In the genomic region with DNA sequence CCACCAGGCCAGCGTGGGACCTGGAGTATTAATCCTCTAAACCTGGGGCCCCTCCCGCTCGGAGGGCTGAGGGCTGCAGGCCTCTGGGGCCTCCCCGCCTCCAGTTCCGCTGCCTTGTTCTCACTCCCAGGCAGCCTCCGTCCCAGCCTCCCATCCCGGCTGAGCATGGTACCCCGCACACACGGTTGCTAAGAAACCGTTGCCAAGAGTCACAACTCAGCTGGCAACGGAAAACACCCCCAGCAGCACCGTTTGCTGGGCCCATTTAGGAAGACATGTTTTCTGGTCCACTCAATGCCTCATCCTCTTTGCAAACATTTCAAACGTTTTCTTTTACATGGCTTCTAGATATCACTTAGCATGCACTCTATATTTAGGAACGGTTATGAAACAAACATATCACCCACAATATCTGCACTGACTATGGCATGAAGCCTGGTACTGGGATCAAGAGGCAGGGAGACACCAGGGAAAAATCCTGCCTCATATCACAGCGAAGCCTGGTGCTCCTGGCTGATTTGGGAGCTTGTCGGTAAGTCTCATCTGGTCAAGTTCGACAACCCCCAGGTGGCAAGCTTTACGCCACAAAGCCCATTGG, we compare ENCODE assay signal across 23 cellular contexts.
DNase-seq lines count a peak whose midpoint lies in the region; ATAC-seq and TF ChIP-seq lines count a peak whose summit lies in the region.
"Had no signal": no experiment of that assay in that cellular context is flagged by ENCODE, and none has a peak within 500 bp of the region (broad histone marks: within the 10 kb centered on the region; RNA-seq: fewer than 3 reads in every experiment).

No MANE protein-coding gene starts in this region.

- peaks cover 2% of the 10 kb centered on the region for H3K27me3 Mint-ChIP-seq in activated naive CD4-positive, alpha-beta T cell treated with anti-CD3 and anti-CD28 coated beads, Interleukin-2, amount 50 U/mL, for 24 hours
- no peaks in the 10 kb centered on the region for H3K27me3 Mint-ChIP-seq in MCF 10A (ENCODE audit: insufficient read depth, unreplicated experiment)

- H3K27ac Mint-ChIP-seq in activated naive CD4-positive, alpha-beta T cell treated with anti-CD3 and anti-CD28 coated beads, Interleukin-2, amount 50 U/mL, for 24 hours: peak overlapping the region; percentile 35
- H3K27ac Mint-ChIP-seq in MCF 10A (ENCODE audit: low read depth, unreplicated experiment): no peak overlapping the region
- H3K27ac Mint-ChIP-seq: activated naive CD8-positive, alpha-beta T cell; natural killer cell; T-helper 1 cell treated with Interleukin-12 subunit alpha and Interleukin-12 subunit beta and Interleukin-4 antibody, amounts not matched to agents 30 μg/mL and 1 μg/mL, for 36 hours had no signal

- no peaks in the 10 kb centered on the region for H3K4me1 Mint-ChIP-seq in activated naive CD4-positive, alpha-beta T cell treated with anti-CD3 and anti-CD28 coated beads, Interleukin-2, amount 50 U/mL, for 24 hours
- no peaks in the 10 kb centered on the region for H3K4me1 Mint-ChIP-seq in MCF 10A (ENCODE audit: insufficient read depth, unreplicated experiment)

- no peaks in the 10 kb centered on the region for H3K36me3 Mint-ChIP-seq in activated naive CD4-positive, alpha-beta T cell treated with anti-CD3 and anti-CD28 coated beads, Interleukin-2, amount 50 U/mL, for 24 hours
- peaks cover 6% of the 10 kb centered on the region for H3K36me3 Mint-ChIP-seq in MCF 10A (ENCODE audit: insufficient read depth, unreplicated experiment)
- H3K36me3 Mint-ChIP-seq: activated naive CD8-positive, alpha-beta T cell; natural killer cell had no signal

- BruUV-seq in MCF 10A (replicated peaks; lab: Mats Ljungman, UMichigan): no TSS peak

- ATAC-seq in HG02870 (IDR thresholded peaks at IDR 0.05; ENCODE audit: unreplicated experiment): no peak
- ATAC-seq in GM18868 (IDR thresholded peaks at IDR 0.05; ENCODE audit: unreplicated experiment): no peak
- ATAC-seq: left colon, natural killer cell had no signal

- no peaks in the 10 kb centered on the region for H3K9me3 Mint-ChIP-seq in activated naive CD4-positive, alpha-beta T cell treated with anti-CD3 and anti-CD28 coated beads, Interleukin-2, amount 50 U/mL, for 24 hours
- H3K9me3 Mint-ChIP-seq in MCF 10A (ENCODE audit: unreplicated experiment): peaks cover 7% of the 10 kb centered on the region
- H3K9me3 Mint-ChIP-seq: natural killer cell; T-helper 1 cell treated with Interleukin-12 subunit alpha and Interleukin-12 subunit beta and Interleukin-4 antibody, amounts not matched to agents 30 μg/mL and 1 μg/mL, for 36 hours had no signal

- TF ChIP-seq CTCF in MCF 10A (IDR thresholded peaks at IDR 0.05; ENCODE audit: unreplicated experiment): no peak

- intact Hi-C loops in MCF 10A (cut with micrococcal nuclease): no loop called here

- no peak overlapping the region for H3K4me3 Mint-ChIP-seq in activated naive CD4-positive, alpha-beta T cell treated with anti-CD3 and anti-CD28 coated beads, Interleukin-2, amount 50 U/mL, for 24 hours
- H3K4me3 Mint-ChIP-seq in MCF 10A (ENCODE audit: unreplicated experiment): no peak overlapping the region
- H3K4me3 Mint-ChIP-seq: activated naive CD8-positive, alpha-beta T cell; natural killer cell; T-helper 1 cell treated with Interleukin-12 subunit alpha and Interleukin-12 subunit beta and Interleukin-4 antibody, amounts not matched to agents 30 μg/mL and 1 μg/mL, for 36 hours had no signal

- peak overlapping the region; percentile 9 for H3K27ac ChIP-seq in caudate nucleus (ENCODE audit: low read depth, low read length)
- H3K27ac ChIP-seq: C4-2B, esophagus squamous epithelium, prostate gland, SJSA1, uterus had no signal

- CTCF ChIA-PET in MCF 10A (lab: Yijun Ruan, JAX): no interaction called here

- no peak for DNase-seq in activated naive CD4-positive, alpha-beta T cell treated with anti-CD3 and anti-CD28 coated beads, Interleukin-2, amount 50 U/mL, for 16 hours
- peak in 51 of 61 donors; percentile 11 to 92 (median 62) for DNase-seq in caudate nucleus (lab: John Stamatoyannopoulos, UW)
- peak; percentile 24 for DNase-seq in midbrain (lab: John Stamatoyannopoulos, UW)
- DNase-seq in central memory CD4-positive, alpha-beta T cell: no peak
- no peak for DNase-seq in MCF 10A (ENCODE audit: unreplicated experiment)
- DNase-seq: ACHN; activated CD4-positive, alpha-beta T cell treated with anti-CD3 and anti-CD28 coated beads for 4 hours; esophagus squamous epithelium; KBM-7; left colon; natural killer cell; NCI-H1694; NCI-H345; stimulated activated CD4-positive, alpha-beta T cell treated with anti-CD3 and anti-CD28 coated beads, Interleukin-1b, Interleukin-23, amount 100 ng/mL, for 48 hours; uterus had no signal

- POLR2A ChIA-PET in MCF 10A (lab: Yijun Ruan, JAX): no interaction called here

Comparison
In these comparisons a context has a peak if more than half of its experiments do, and no peak if none do; other contexts are left out.
1. DNase-seq: peak in caudate nucleus (51 of 61) and midbrain (single experiment); none in activated naive CD4-positive, alpha-beta T cell treated with anti-CD3 and anti-CD28 coated beads, Interleukin-2, amount 50 U/mL, for 16 hours (single experiment), central memory CD4-positive, alpha-beta T cell (single experiment) and MCF 10A (single experiment).